ENCODE assay signal across 1 cellular context in genomic region chr18:37175727-37176126, GRCh38.
TF ChIP-seq lines count a peak whose summit lies in the region.

No MANE protein-coding gene starts in this region.

TF ChIP-seq in H1, 55 proteins besides CTCF, POLR2A, EP300 and RAD21 (continued from another document):
- TF ChIP-seq TCF12 (IDR thresholded peaks at IDR 0.05; ENCODE audit: low read depth, low read length) (0 out of 2 replicates have a peak, but pooled peaks have one; percentile 75), SRF (IDR thresholded peaks at IDR 0.05; ENCODE audit: low read depth, low read length) (no peak), TBP (IDR thresholded peaks at IDR 0.05; ENCODE audit: low read depth, low read length) (no peak), CBX5 (IDR thresholded peaks at IDR 0.05; ENCODE audit: low read depth, low read length) (no peak), CTBP2 (IDR thresholded peaks at IDR 0.05; ENCODE audit: borderline replicate concordance, insufficient read depth, insufficient read length, low read length) (no peak)
